Comparison of ENCODE assay signal across 9 cellular contexts in genomic region chr10:60031664-60032063, GRCh38.
A peak's percentile ranks its signal among the peaks of the same experiment; 100 is the strongest.
DNase-seq lines count a peak whose midpoint lies in the region; ATAC-seq and TF ChIP-seq lines count a peak whose summit lies in the region.
"Had no signal": no experiment of that assay in that cellular context is flagged by ENCODE, and none has a peak within 500 bp of the region (broad histone marks: within the 10 kb centered on the region; RNA-seq: fewer than 3 reads in every experiment).

No MANE protein-coding gene starts in this region.

- H3K27me3 ChIP-seq in left ventricle myocardium inferior (ENCODE audit: low read depth) (no peaks in the 10 kb centered on the region), upper lobe of right lung (no peaks in the 10 kb centered on the region), WERI-Rb-1 (ENCODE audit: insufficient read depth, low read depth, severe bottlenecking) (no peaks in the 10 kb centered on the region)

- DNase-seq in Right ventricle myocardium superior (no peak), left ventricle myocardium inferior (no peak), caudate nucleus (lab: John Stamatoyannopoulos, UW) (peak in 2 of 61 donors; percentile 7 to 11), upper lobe of right lung (no peak), hippocampal formation (lab: John Stamatoyannopoulos, UW) (no peak), WERI-Rb-1 (no peak)
- DNase-seq: natural killer cell had no signal

- H3K36me3 ChIP-seq in left ventricle myocardium inferior (no peaks in the 10 kb centered on the region), upper lobe of right lung (no peaks in the 10 kb centered on the region), WERI-Rb-1 (no peaks in the 10 kb centered on the region)

- H3K4me3 ChIP-seq in left ventricle myocardium inferior: no peak overlapping the region
- H3K4me3 ChIP-seq in upper lobe of right lung: no peak overlapping the region
- no peak overlapping the region for H3K4me3 ChIP-seq in WERI-Rb-1 (ENCODE audit: low read depth, low read length)

- ATAC-seq in Right ventricle myocardium superior (ENCODE audit: poor library complexity) (peak; percentile 41), HG03354 (IDR thresholded peaks at IDR 0.05; ENCODE audit: poor library complexity, severe bottlenecking, unreplicated experiment) (peak; percentile 54), upper lobe of right lung (peak; percentile 73), HG03280 (IDR thresholded peaks at IDR 0.05; ENCODE audit: unreplicated experiment) (no peak)

- intact Hi-C loops in Right ventricle myocardium superior (cut with DNase I): loop anchor here (5.0 to 10.0 kb wide), 2 partner anchors 167 to 404 kb away; no protein-coding TSS in a partner anchor
- intact Hi-C loops in left ventricle myocardium inferior (cut with micrococcal nuclease): no loop called here
- intact Hi-C loops in upper lobe of right lung (cut with DNase I): no loop called here

- no peaks in the 10 kb centered on the region for H3K9me3 ChIP-seq in left ventricle myocardium inferior (replicated peaks)
- no peaks in the 10 kb centered on the region for H3K9me3 ChIP-seq in upper lobe of right lung
- H3K9me3 ChIP-seq in WERI-Rb-1 (ENCODE audit: severe bottlenecking): no peaks in the 10 kb centered on the region

- H3K27ac ChIP-seq in left ventricle myocardium inferior (replicated peaks) (no peak overlapping the region), caudate nucleus (ENCODE audit: low read depth, low read length) (peak overlapping the region; percentile 60), upper lobe of right lung (no peak overlapping the region), WERI-Rb-1 (no peak overlapping the region)

- TF ChIP-seq CTCF in left ventricle myocardium inferior (IDR thresholded peaks at IDR 0.05; ENCODE audit: borderline replicate concordance) (no peak), upper lobe of right lung (IDR thresholded peaks at IDR 0.05) (no peak), WERI-Rb-1 (IDR thresholded peaks at IDR 0.05; ENCODE audit: low read depth, low read length) (no peak)

- H3K4me1 ChIP-seq in left ventricle myocardium inferior (peaks cover 16% of the 10 kb centered on the region), upper lobe of right lung (peaks cover 15% of the 10 kb centered on the region)
